14 cellular contexts compared by ENCODE assay signal in genomic region chr5:177475563-177476427, GRCh38. TPM values are rescaled to one million over a fixed set of nuclear protein-coding genes. Genes with fewer than 3 reads are reported as not detected.
DNase-seq lines count a peak whose midpoint lies in the region; ATAC-seq and TF ChIP-seq lines count a peak whose summit lies in the region.
"Had no signal": no experiment of that assay in that cellular context is flagged by ENCODE, and none has a peak within 500 bp of the region (broad histone marks: within the 10 kb centered on the region; RNA-seq: fewer than 3 reads in every experiment).

No MANE protein-coding gene starts in this region.

- no peaks in the 10 kb centered on the region for H3K9me3 Mint-ChIP-seq in T-helper 1 cell treated with Interleukin-12 subunit alpha and Interleukin-12 subunit beta and Interleukin-4 antibody, amounts not matched to agents 30 μg/mL and 1 μg/mL, for 36 hours
- no peaks in the 10 kb centered on the region for H3K9me3 Mint-ChIP-seq in T-cell
- no peaks in the 10 kb centered on the region for H3K9me3 Mint-ChIP-seq in stimulated activated naive CD8-positive, alpha-beta T cell treated with anti-CD3 and anti-CD28 coated beads, Interleukin-15, Interleukin-2, amounts not matched to agents 100 ng/mL and 50 ng/mL, for 24 hours

- H3K4me3 Mint-ChIP-seq in T-helper 1 cell treated with Interleukin-12 subunit alpha and Interleukin-12 subunit beta and Interleukin-4 antibody, amounts not matched to agents 30 μg/mL and 1 μg/mL, for 36 hours, result no peak overlapping the region
- H3K4me3 Mint-ChIP-seq in T-cell, result peak overlapping the region; percentile 0 to 69 (median 37)
- peak overlapping the region; percentile 30 for H3K4me3 Mint-ChIP-seq in stimulated activated naive CD8-positive, alpha-beta T cell treated with anti-CD3 and anti-CD28 coated beads, Interleukin-15, Interleukin-2, amounts not matched to agents 100 ng/mL and 50 ng/mL, for 24 hours

- peak overlapping the region in 3 of 4 donors; percentile 91 to 99 (median 95) for H3K27ac ChIP-seq in gastroesophageal sphincter
- H3K27ac ChIP-seq in colonic mucosa, result no peak overlapping the region
- no peak overlapping the region for H3K27ac ChIP-seq in upper lobe of left lung
- H3K27ac ChIP-seq: SJSA1, VCaP had no signal

- TF ChIP-seq POLR2A in gastroesophageal sphincter (IDR thresholded peaks at IDR 0.05) (no peak), upper lobe of left lung (IDR thresholded peaks at IDR 0.05) (no peak)

- POLR2A ChIA-PET in T-cell (lab: Charles Lee), result interaction anchor here in 1 of 2 donors (0.6 kb wide), 1 partner anchor 1108 kb away, joined by 3 read pairs; no protein-coding TSS in a partner anchor

- H3K36me3 Mint-ChIP-seq in T-helper 1 cell treated with Interleukin-12 subunit alpha and Interleukin-12 subunit beta and Interleukin-4 antibody, amounts not matched to agents 30 μg/mL and 1 μg/mL, for 36 hours (ENCODE audit: low read depth), result peaks cover 5% of the 10 kb centered on the region
- no peaks in the 10 kb centered on the region for H3K36me3 Mint-ChIP-seq in T-cell
- no peaks in the 10 kb centered on the region for H3K36me3 Mint-ChIP-seq in stimulated activated naive CD8-positive, alpha-beta T cell treated with anti-CD3 and anti-CD28 coated beads, Interleukin-15, Interleukin-2, amounts not matched to agents 100 ng/mL and 50 ng/mL, for 24 hours (ENCODE audit: low read depth)

- no peak overlapping the region for H3K9ac ChIP-seq in colonic mucosa (ENCODE audit: low read depth in 2 of 2, low read length in 2 of 2)

- ATAC-seq in T-cell (replicated peaks in 1 of 4), result no peak
- no peak for ATAC-seq in gastroesophageal sphincter
- ATAC-seq in GM19452 (IDR thresholded peaks at IDR 0.05; ENCODE audit: unreplicated experiment), result no peak
- no peak for ATAC-seq in upper lobe of left lung (ENCODE audit: low FRiP score in 2 of 2)
- ATAC-seq: sciatic nerve had no signal

- peaks cover 35% of the 10 kb centered on the region for H3K4me1 Mint-ChIP-seq in T-helper 1 cell treated with Interleukin-12 subunit alpha and Interleukin-12 subunit beta and Interleukin-4 antibody, amounts not matched to agents 30 μg/mL and 1 μg/mL, for 36 hours (ENCODE audit: low read depth)
- peaks cover 48 to 60% (median 51%) of the 10 kb centered on the region in 3 donors for H3K4me1 Mint-ChIP-seq in T-cell
- peaks cover 72% of the 10 kb centered on the region for H3K4me1 Mint-ChIP-seq in stimulated activated naive CD8-positive, alpha-beta T cell treated with anti-CD3 and anti-CD28 coated beads, Interleukin-15, Interleukin-2, amounts not matched to agents 100 ng/mL and 50 ng/mL, for 24 hours (ENCODE audit: low read depth)

- WGBS in gastroesophageal sphincter (ENCODE audit: low coverage in 1 of 2), 2 donors, result 0 to 41% methylated on average over 1 to 6 of the region's 11 CpGs
- WGBS in upper lobe of left lung, 2 donors, result 75 to 83% methylated on average over 8 to 11 of the region's 11 CpGs

- TF ChIP-seq EP300 in gastroesophageal sphincter (IDR thresholded peaks at IDR 0.05) (no peak), upper lobe of left lung (IDR thresholded peaks at IDR 0.05) (no peak)

- H3K9me3 ChIP-seq in gastroesophageal sphincter, result no peaks in the 10 kb centered on the region
- no peaks in the 10 kb centered on the region for H3K9me3 ChIP-seq in colonic mucosa
- H3K9me3 ChIP-seq in upper lobe of left lung, result no peaks in the 10 kb centered on the region
- H3K9me3 ChIP-seq: breast epithelium, SJSA1 had no signal

- CTCF ChIA-PET in T-cell (lab: Charles Lee), result interaction anchor here in 1 of 2 donors (0.8 kb wide), 1 partner anchor 10 kb away, joined by 3 read pairs; no protein-coding TSS in a partner anchor

- peak overlapping the region; percentile 43 for H3K27ac Mint-ChIP-seq in T-helper 1 cell treated with Interleukin-12 subunit alpha and Interleukin-12 subunit beta and Interleukin-4 antibody, amounts not matched to agents 30 μg/mL and 1 μg/mL, for 36 hours
- peak overlapping the region; percentile 38 to 83 for H3K27ac Mint-ChIP-seq in T-cell
- peak overlapping the region; percentile 78 for H3K27ac Mint-ChIP-seq in stimulated activated naive CD8-positive, alpha-beta T cell treated with anti-CD3 and anti-CD28 coated beads, Interleukin-15, Interleukin-2, amounts not matched to agents 100 ng/mL and 50 ng/mL, for 24 hours

- H3K4me3 ChIP-seq in gastroesophageal sphincter (no peak overlapping the region), colonic mucosa (no peak overlapping the region), upper lobe of left lung (no peak overlapping the region)
- H3K4me3 ChIP-seq: breast epithelium, SJSA1 had no signal

- H3K4me1 ChIP-seq in gastroesophageal sphincter, result peaks cover 0 to 96% (median 74%) of the 10 kb centered on the region in 3 donors
- peaks cover 9% of the 10 kb centered on the region for H3K4me1 ChIP-seq in colonic mucosa
- H3K4me1 ChIP-seq in upper lobe of left lung, result peaks cover 31 to 55% (median 43%) of the 10 kb centered on the region in 4 donors

- no peak for DNase-seq in T-helper 1 cell
- DNase-seq in T-cell, result no peak
- no peak for DNase-seq in colonic mucosa
- no peak for DNase-seq in upper lobe of left lung
- DNase-seq: kidney; NK-92 treated with Interleukin-12 subunit alpha and Interleukin-12 subunit beta, amount 100 ng/mL, for 24 hours had no signal

- TF ChIP-seq CTCF in gastroesophageal sphincter (IDR thresholded peaks at IDR 0.05) (no peak), colonic mucosa (IDR thresholded peaks at IDR 0.05) (no peak), upper lobe of left lung (IDR thresholded peaks at IDR 0.05) (no peak)

- peaks cover 11% of the 10 kb centered on the region for H3K27me3 Mint-ChIP-seq in T-helper 1 cell treated with Interleukin-12 subunit alpha and Interleukin-12 subunit beta and Interleukin-4 antibody, amounts not matched to agents 30 μg/mL and 1 μg/mL, for 36 hours (ENCODE audit: low read depth)
- peaks cover 0 to 5% of the 10 kb centered on the region in 2 donors for H3K27me3 Mint-ChIP-seq in T-cell
- no peaks in the 10 kb centered on the region for H3K27me3 Mint-ChIP-seq in stimulated activated naive CD8-positive, alpha-beta T cell treated with anti-CD3 and anti-CD28 coated beads, Interleukin-15, Interleukin-2, amounts not matched to agents 100 ng/mL and 50 ng/mL, for 24 hours

- H3K27me3 ChIP-seq in gastroesophageal sphincter (no peaks in the 10 kb centered on the region), colonic mucosa (peaks cover 3% of the 10 kb centered on the region), upper lobe of left lung (peaks cover 0 to 7% (median 1%) of the 10 kb centered on the region in 4 donors)
- H3K27me3 ChIP-seq: breast epithelium, SJSA1 had no signal

- H3K36me3 ChIP-seq in gastroesophageal sphincter, result no peaks in the 10 kb centered on the region
- no peaks in the 10 kb centered on the region for H3K36me3 ChIP-seq in colonic mucosa
- no peaks in the 10 kb centered on the region for H3K36me3 ChIP-seq in upper lobe of left lung
- H3K36me3 ChIP-seq: breast epithelium had no signal

- intact Hi-C loops in colonic mucosa (cut with DNase I), result no loop called here

RNA-seq across cellular contexts. Expression of gene DBN1, which starts 2.4 kb away (rescaled TPM):
- total RNA-seq in T-cell (10 to 100 TPM; 11.6 to 41.3 (median 21.1) TPM), gastroesophageal sphincter (100 to 1,000 TPM in 3 of 4 donors, 10 to 100 TPM in 1; 87.1 to 154 (median 124) TPM), colonic mucosa (10 to 100 TPM in 1 of 2 donors, 1 to 10 TPM in 1; 9.3 to 18.8 TPM), upper lobe of left lung (10 to 100 TPM; 17.0 to 55.6 (median 30.1) TPM)

RNA-seq across cellular contexts. Expression of gene PDLIM7, which starts 21.6 kb away (rescaled TPM):
- total RNA-seq in T-cell (10 to 100 TPM in 4 of 5 donors, 1 to 10 TPM in 1; 9.8 to 17.8 (median 12.8) TPM), gastroesophageal sphincter (100 to 1,000 TPM; 336 to 863 (median 437) TPM), colonic mucosa (10 to 100 TPM; 19.7 to 44.9 TPM), upper lobe of left lung (100 to 1,000 TPM in 1 of 6 donors, 10 to 100 TPM in 5; 32.0 to 142 (median 75.8) TPM)

RNA-seq across cellular contexts. Expression of gene PRR7, which starts 29.2 kb away (rescaled TPM):
- 10 to 100 TPM in 4 of 5 donors, 1 to 10 TPM in 1; 9.5 to 28.2 (median 12.3) TPM for total RNA-seq in T-cell
- 1 to 10 TPM in 3 of 4 donors, not detected in 1; 1.6 to 2.7 (median 2.2) TPM for total RNA-seq in gastroesophageal sphincter
- total RNA-seq in colonic mucosa, result 1 to 10 TPM; 3.9 to 5.0 TPM
- total RNA-seq in upper lobe of left lung, result 1 to 10 TPM; 1.6 to 9.2 (median 3.4) TPM

RNA-seq across cellular contexts. Expression of gene DOK3, which starts 33.8 kb away (rescaled TPM):
- 1 to 10 TPM; 1.1 to 5.8 (median 4.3) TPM for total RNA-seq in T-cell
- 10 to 100 TPM in 1 of 4 donors, 1 to 10 TPM in 3; 6.1 to 16.6 (median 6.6) TPM for total RNA-seq in gastroesophageal sphincter
- total RNA-seq in colonic mucosa, result 1 to 10 TPM; 4.1 to 8.9 TPM
- 100 to 1,000 TPM in 1 of 6 donors, 10 to 100 TPM in 5; 17.4 to 113 (median 75.9) TPM for total RNA-seq in upper lobe of left lung

RNA-seq across cellular contexts. Expression of gene DDX41, which starts 41.0 kb away (rescaled TPM):
- 100 to 1,000 TPM in 3 of 5 donors, 10 to 100 TPM in 2; 64.8 to 118 (median 106) TPM for total RNA-seq in T-cell
- total RNA-seq in gastroesophageal sphincter, result 10 to 100 TPM; 64.5 to 80.8 (median 68.5) TPM
- total RNA-seq in colonic mucosa, result 100 to 1,000 TPM in 1 of 2 donors, 10 to 100 TPM in 1; 84.3 to 134 TPM
- 100 to 1,000 TPM in 2 of 6 donors, 10 to 100 TPM in 4; 82.0 to 150 (median 91.9) TPM for total RNA-seq in upper lobe of left lung

Comparison
In these comparisons a context has a peak if more than half of its experiments do, and no peak if none do; other contexts are left out.
1. H3K27ac ChIP-seq: peak in gastroesophageal sphincter (3 of 4); none in colonic mucosa (single experiment) and upper lobe of left lung (0 of 4).
2. Peak in every context shown above with its lines, with median percentiles within 50 percentile points of each other: H3K27ac Mint-ChIP-seq.